In the genomic region with DNA sequence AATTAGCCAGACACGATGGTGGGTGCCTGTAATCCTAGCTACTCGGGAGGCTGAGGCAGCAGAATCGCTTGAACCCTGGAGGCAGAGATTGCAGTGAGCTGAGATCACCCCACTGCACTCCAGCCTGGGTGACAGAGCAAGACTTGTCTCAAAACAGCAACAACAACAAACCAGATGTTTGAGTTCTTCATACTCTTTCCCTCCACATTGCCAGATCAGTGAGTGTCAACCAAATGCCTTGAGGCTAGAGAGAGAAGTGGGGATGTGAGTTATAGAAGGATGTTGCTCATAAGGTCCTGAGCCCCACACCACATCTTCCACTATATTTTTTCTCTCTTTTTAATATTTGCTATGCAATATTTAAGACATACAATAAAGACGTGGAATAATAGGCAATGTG, we compare ENCODE assay signal across 24 cellular contexts. TPM values are rescaled to one million over a fixed set of nuclear protein-coding genes. Genes with fewer than 3 reads are reported as not detected.
DNase-seq lines count a peak whose midpoint lies in the region; ATAC-seq and TF ChIP-seq lines count a peak whose summit lies in the region.
"Had no signal": no experiment of that assay in that cellular context is flagged by ENCODE, and none has a peak within 500 bp of the region (broad histone marks: within the 10 kb centered on the region; RNA-seq: fewer than 3 reads in every experiment).

No MANE protein-coding gene starts in this region.

- WGBS in prostate gland = 69% methylated on average over 4 of the region's 4 CpGs

- H3K4me3 ChIP-seq in RWPE2 (ENCODE audit: severe bottlenecking) (no peak overlapping the region), skin epidermis (no peak overlapping the region), prostate gland (no peak overlapping the region)
- H3K4me3 ChIP-seq: GM12878, right atrium auricular region, SJCRH30, tibial artery had no signal

- H3K27me3 ChIP-seq in RWPE2 (ENCODE audit: insufficient read depth, poor library complexity, severe bottlenecking) = no peaks in the 10 kb centered on the region
- H3K27me3 ChIP-seq in prostate gland (replicated peaks; ENCODE audit: insufficient read depth) = no peaks in the 10 kb centered on the region
- H3K27me3 ChIP-seq: right atrium auricular region, SJCRH30, tibial artery had no signal

- no peak overlapping the region for H3K27ac Mint-ChIP-seq in stimulated activated naive CD8-positive, alpha-beta T cell treated with anti-CD3 and anti-CD28 coated beads, Interleukin-15, amount 100 ng/mL, for 72 hours
- H3K27ac Mint-ChIP-seq: activated CD4-positive, alpha-beta memory T cell treated with anti-CD3 and anti-CD28 coated beads for 36 hours; B cell; T-helper 17 cell had no signal

- H3K27ac ChIP-seq in RWPE2 (ENCODE audit: poor library complexity, severe bottlenecking) = peak overlapping the region; percentile 90
- H3K27ac ChIP-seq in skin epidermis = peak overlapping the region in 18 of 21 experiments; percentile 1 to 76 (median 52)
- no peak overlapping the region for H3K27ac ChIP-seq in prostate gland
- H3K27ac ChIP-seq: right atrium auricular region, SJCRH30, tibial artery, WERI-Rb-1 had no signal

- peaks cover 83% of the 10 kb centered on the region for H3K4me1 ChIP-seq in RWPE2 (ENCODE audit: insufficient read depth, poor library complexity, severe bottlenecking)
- H3K4me1 ChIP-seq in prostate gland (replicated peaks) = no peaks in the 10 kb centered on the region

- DNase-seq in ELR (ENCODE audit: low read depth) = peak; percentile 95
- no peak for DNase-seq in RWPE2 (ENCODE audit: low spot score)
- no peak for DNase-seq in prostate gland (ENCODE audit: low spot score)
- DNase-seq in GM03348 (ENCODE audit: low spot score) = no peak
- DNase-seq in stimulated activated naive CD8-positive, alpha-beta T cell treated with anti-CD3 and anti-CD28 coated beads, Interleukin-15, amount 100 ng/mL, for 72 hours = no peak
- DNase-seq: activated CD4-positive, alpha-beta memory T cell treated with anti-CD3 and anti-CD28 coated beads for 36 hours; activated T-cell treated with anti-CD3 and anti-CD28 coated beads, Interleukin-2, amount 50 U/mL, for 4 hours; Calu3; left ventricle myocardium superior; NCI-H1417; NCI-H774; nucleus accumbens; stimulated activated CD4-positive, alpha-beta T cell treated with anti-CD3 and anti-CD28 coated beads, Interleukin-15, amount 100 ng/mL, for 24 hours; T-helper 17 cell; tibial artery; WERI-Rb-1 had no signal

- peaks cover 60% of the 10 kb centered on the region for H3K4me1 Mint-ChIP-seq in stimulated activated naive CD8-positive, alpha-beta T cell treated with anti-CD3 and anti-CD28 coated beads, Interleukin-15, amount 100 ng/mL, for 72 hours

- peak; percentile 11; the same call in 1 of the 3 replicates for ATAC-seq in RWPE2 (ENCODE audit: low read depth)
- peak; percentile 16 for ATAC-seq in esophagus mucosa
- no peak for ATAC-seq in stimulated activated naive CD8-positive, alpha-beta T cell treated with anti-CD3 and anti-CD28 coated beads, Interleukin-15, amount 100 ng/mL, for 72 hours
- ATAC-seq: activated naive CD4-positive, alpha-beta T cell treated with anti-CD3 and anti-CD28 coated beads, Interleukin-2, amount 50 U/mL, for 72 hours; activated T-cell treated with anti-CD3 and anti-CD28 coated beads, Interleukin-2, amount 50 U/mL, for 4 hours; GM12878; left ventricle myocardium superior; stimulated activated effector memory CD8-positive, alpha-beta T cell treated with anti-CD3 and anti-CD28 coated beads, Interleukin-12 subunit alpha, Interleukin-12 subunit beta, amount 100 ng/mL, for 72 hours; T-helper 17 cell had no signal

- no peak for TF ChIP-seq POLR2A in prostate gland (IDR thresholded peaks at IDR 0.05)

- no peaks in the 10 kb centered on the region for H3K9me3 ChIP-seq in RWPE2 (ENCODE audit: severe bottlenecking)
- H3K9me3 ChIP-seq in prostate gland = no peaks in the 10 kb centered on the region
- H3K9me3 ChIP-seq: right atrium auricular region, SJCRH30, tibial artery had no signal

- intact Hi-C loops in prostate gland (cut with DNase I) = no loop called here

- H3K36me3 ChIP-seq in RWPE2 (ENCODE audit: low read depth) (peaks cover 12% of the 10 kb centered on the region), prostate gland (no peaks in the 10 kb centered on the region)
- H3K36me3 ChIP-seq: right atrium auricular region, SJCRH30, tibial artery, WERI-Rb-1 had no signal

- no peak overlapping the region for H3K4me3 Mint-ChIP-seq in stimulated activated naive CD8-positive, alpha-beta T cell treated with anti-CD3 and anti-CD28 coated beads, Interleukin-15, amount 100 ng/mL, for 72 hours
- H3K4me3 Mint-ChIP-seq: activated CD4-positive, alpha-beta memory T cell treated with anti-CD3 and anti-CD28 coated beads for 36 hours; activated T-cell treated with anti-CD3 and anti-CD28 coated beads, Interleukin-2, amount 50 U/mL, for 4 hours; B cell; stimulated activated effector memory CD8-positive, alpha-beta T cell treated with anti-CD3 and anti-CD28 coated beads, Interleukin-12 subunit alpha, Interleukin-12 subunit beta, amount 100 ng/mL, for 72 hours; T-helper 17 cell had no signal

- TF ChIP-seq CTCF in RWPE2 (IDR thresholded peaks at IDR 0.05; ENCODE audit: poor library complexity, severe bottlenecking) (no peak), prostate gland (IDR thresholded peaks at IDR 0.05) (no peak)

- H3K27me3 Mint-ChIP-seq in stimulated activated naive CD8-positive, alpha-beta T cell treated with anti-CD3 and anti-CD28 coated beads, Interleukin-15, amount 100 ng/mL, for 72 hours = no peaks in the 10 kb centered on the region
- H3K27me3 Mint-ChIP-seq: activated CD4-positive, alpha-beta memory T cell treated with anti-CD3 and anti-CD28 coated beads for 36 hours; B cell; T-helper 17 cell had no signal

- no peaks in the 10 kb centered on the region for H3K9me3 Mint-ChIP-seq in stimulated activated naive CD8-positive, alpha-beta T cell treated with anti-CD3 and anti-CD28 coated beads, Interleukin-15, amount 100 ng/mL, for 72 hours
- H3K9me3 Mint-ChIP-seq: activated CD4-positive, alpha-beta memory T cell treated with anti-CD3 and anti-CD28 coated beads for 36 hours; activated naive CD4-positive, alpha-beta T cell treated with anti-CD3 and anti-CD28 coated beads, Interleukin-2, amount 50 U/mL, for 72 hours; activated T-cell treated with anti-CD3 and anti-CD28 coated beads, Interleukin-2, amount 50 U/mL, for 4 hours; stimulated activated effector memory CD8-positive, alpha-beta T cell treated with anti-CD3 and anti-CD28 coated beads, Interleukin-12 subunit alpha, Interleukin-12 subunit beta, amount 100 ng/mL, for 72 hours had no signal

RNA-seq across cellular contexts. Expression of a gene that starts 19.8 kb away (rescaled TPM):
- total RNA-seq in esophagus mucosa = 26.1 TPM
- total RNA-seq in prostate gland = 10 to 100 TPM; 17.4 to 62.8 TPM

RNA-seq across cellular contexts. Expression of a gene that starts 33.8 kb away (rescaled TPM):
- total RNA-seq in esophagus mucosa (35.4 TPM), prostate gland (10 to 100 TPM; 20.7 to 56.6 TPM)

RNA-seq across cellular contexts. Expression of a gene that starts 44.6 kb away (rescaled TPM):
- 23.6 TPM for total RNA-seq in esophagus mucosa
- 1 to 10 TPM; 1.5 to 7.6 TPM for total RNA-seq in prostate gland

Comparison
In these comparisons a context has a peak if more than half of its experiments do, and no peak if none do; other contexts are left out.
1. H3K27ac ChIP-seq: peak in RWPE2 (single experiment) and skin epidermis (18 of 21); none in prostate gland (0 of 2).